ENCODE assay signal across 1 cellular context in genomic region chr4:87087015-87087920, GRCh38.
TF ChIP-seq lines count a peak whose summit lies in the region.

No MANE protein-coding gene starts in this region.

TF ChIP-seq in GM12878, 131 proteins besides CTCF, POLR2A, EP300 and RAD21 (continued from another document):
- TF ChIP-seq E4F1 (IDR thresholded peaks at IDR 0.05; ENCODE audit: borderline replicate concordance, partially characterized antibody), result no peak
- TF ChIP-seq IKZF1 (conservative IDR thresholded peaks at IDR 0.05), result no peak
- TF ChIP-seq, protein P1, sequence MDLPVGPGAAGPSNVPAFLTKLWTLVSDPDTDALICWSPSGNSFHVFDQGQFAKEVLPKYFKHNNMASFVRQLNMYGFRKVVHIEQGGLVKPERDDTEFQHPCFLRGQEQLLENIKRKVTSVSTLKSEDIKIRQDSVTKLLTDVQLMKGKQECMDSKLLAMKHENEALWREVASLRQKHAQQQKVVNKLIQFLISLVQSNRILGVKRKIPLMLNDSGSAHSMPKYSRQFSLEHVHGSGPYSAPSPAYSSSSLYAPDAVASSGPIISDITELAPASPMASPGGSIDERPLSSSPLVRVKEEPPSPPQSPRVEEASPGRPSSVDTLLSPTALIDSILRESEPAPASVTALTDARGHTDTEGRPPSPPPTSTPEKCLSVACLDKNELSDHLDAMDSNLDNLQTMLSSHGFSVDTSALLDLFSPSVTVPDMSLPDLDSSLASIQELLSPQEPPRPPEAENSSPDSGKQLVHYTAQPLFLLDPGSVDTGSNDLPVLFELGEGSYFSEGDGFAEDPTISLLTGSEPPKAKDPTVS (IDR thresholded peaks at IDR 0.05; ENCODE audit: low read depth, low read length), result no peak
- no peak for TF ChIP-seq MLLT1 (IDR thresholded peaks at IDR 0.05)
TF ChIP-seq in GM12878: peak in this region for 2.
